8 cellular contexts compared by ENCODE assay signal in the genomic region with DNA sequence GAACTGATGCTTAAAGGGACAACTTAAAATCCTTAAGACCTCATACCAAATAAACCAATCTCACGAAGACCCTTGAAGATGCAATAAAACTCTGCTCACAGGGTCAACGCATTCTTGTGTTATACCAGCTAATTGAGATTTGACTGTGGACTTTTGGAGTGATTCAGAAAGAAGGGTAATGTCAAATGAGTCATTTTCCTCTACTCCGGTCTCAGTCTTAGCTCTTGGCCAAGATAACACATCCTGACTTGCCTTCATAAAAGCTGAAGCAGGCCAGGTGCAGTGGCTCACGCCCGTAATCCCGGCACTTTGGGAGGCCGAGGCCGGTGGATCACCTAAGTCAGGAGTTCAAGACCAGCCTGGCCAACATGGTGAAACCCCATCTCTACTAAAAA. TPM values are rescaled to one million over a fixed set of nuclear protein-coding genes. Genes with fewer than 3 reads are reported as not detected.
DNase-seq lines count a peak whose midpoint lies in the region; ATAC-seq and TF ChIP-seq lines count a peak whose summit lies in the region.

No MANE protein-coding gene starts in this region.

- no peak for TF ChIP-seq CTCF in Peyer's patch (IDR thresholded peaks at IDR 0.05)
- no peak for TF ChIP-seq CTCF in lower lobe of right lung (IDR thresholded peaks at IDR 0.05)
- no peak for TF ChIP-seq CTCF in thoracic aorta (IDR thresholded peaks at IDR 0.05)

- ATAC-seq in lower lobe of right lung (no peak), thoracic aorta (ENCODE audit: insufficient number of reproducible peaks, low FRiP score, low read depth) (no peak), GM21825 (IDR thresholded peaks at IDR 0.05; ENCODE audit: unreplicated experiment) (no peak)

- H3K36me3 ChIP-seq in Peyer's patch (no peaks in the 10 kb centered on the region), lower lobe of right lung (peaks cover 15% of the 10 kb centered on the region), thoracic aorta (no peaks in the 10 kb centered on the region)

- intact Hi-C loops in lower lobe of right lung (cut with DNase I) = no loop called here

- H3K27ac ChIP-seq in Peyer's patch (peak overlapping the region; percentile 3 to 97 (median 68)), lower lobe of right lung (peak overlapping the region; percentile 59), thoracic aorta (peak overlapping the region; percentile 96 to 99)

- TF ChIP-seq POLR2A in Peyer's patch (IDR thresholded peaks at IDR 0.05) = no peak

- H3K27me3 ChIP-seq in Peyer's patch (no peaks in the 10 kb centered on the region), lower lobe of right lung (ENCODE audit: low read depth) (no peaks in the 10 kb centered on the region), thoracic aorta (replicated peaks; ENCODE audit: insufficient read depth) (no peaks in the 10 kb centered on the region)

- peak overlapping the region; percentile 92 for H3K4me3 ChIP-seq in GM08714 (ENCODE audit: low read length)
- no peak overlapping the region for H3K4me3 ChIP-seq in Peyer's patch
- peak overlapping the region; percentile 17 for H3K4me3 ChIP-seq in lower lobe of right lung
- peak overlapping the region; percentile 57 for H3K4me3 ChIP-seq in thoracic aorta

- DNase-seq in Peyer's patch = peak in 1 of 3 donors; percentile 65
- peak; percentile 56 for DNase-seq in amniotic stem cell (lab: John Stamatoyannopoulos, UW)
- DNase-seq in lower lobe of right lung = no peak
- DNase-seq in thoracic aorta (ENCODE audit: low spot score) = no peak
- no peak for DNase-seq in NCI-H2171 treated with DMSO at 0.1 percent for 48 hours (lab: John Stamatoyannopoulos, UW)
- DNase-seq in GDM1 (lab: John Stamatoyannopoulos, UW) = no peak

- no peaks in the 10 kb centered on the region for H3K9me3 ChIP-seq in Peyer's patch
- no peaks in the 10 kb centered on the region for H3K9me3 ChIP-seq in lower lobe of right lung
- no peaks in the 10 kb centered on the region for H3K9me3 ChIP-seq in thoracic aorta

- H3K4me1 ChIP-seq in Peyer's patch (peaks cover 4 to 53% (median 13%) of the 10 kb centered on the region in 4 donors), lower lobe of right lung (peaks cover 63% of the 10 kb centered on the region), thoracic aorta (ENCODE audit: control insufficient read depth in 1 of 2, low read depth in 2 of 2) (peaks cover 36 to 57% of the 10 kb centered on the region in 2 donors)

RNA-seq across cellular contexts. Expression of a gene that starts 3.8 kb away (rescaled TPM):
- total RNA-seq in Peyer's patch = 100 to 1,000 TPM; 307 to 392 (median 318) TPM
- total RNA-seq in lower lobe of right lung = 443 TPM
- total RNA-seq in thoracic aorta = 100 to 1,000 TPM; 515 to 544 TPM

RNA-seq across cellular contexts. Expression of a gene that starts 29.6 kb away (rescaled TPM):
- total RNA-seq in Peyer's patch = 10 to 100 TPM in 3 of 4 donors, 1 to 10 TPM in 1; 3.3 to 27.8 (median 20.4) TPM
- 29.3 TPM for total RNA-seq in lower lobe of right lung
- under 1 TPM in 1 of 2 donors, not detected in 1; 0.85 TPM for total RNA-seq in thoracic aorta

RNA-seq across cellular contexts. Expression of a gene that starts 45.2 kb away (rescaled TPM):
- total RNA-seq in Peyer's patch (10 to 100 TPM; 43.8 to 81.8 (median 71.4) TPM), lower lobe of right lung (72.2 TPM), thoracic aorta (10 to 100 TPM; 44.0 to 49.9 TPM)

Comparison
In these comparisons a context has a peak if more than half of its experiments do, and no peak if none do; other contexts are left out.
1. H3K4me3 ChIP-seq: peak in GM08714 (single experiment), lower lobe of right lung (single experiment) and thoracic aorta (single experiment); none in Peyer's patch (0 of 4).
2. Peak in every context shown above with its lines, with median percentiles within 50 percentile points of each other: H3K27ac ChIP-seq.